ENCODE assay signal across 29 cellular contexts in genomic region chr15:27776501-27776900, GRCh38.
"Had no signal": no experiment of that assay in that cellular context is flagged by ENCODE, and none has a peak within 500 bp of the region (broad histone marks: within the 10 kb centered on the region; RNA-seq: fewer than 3 reads in every experiment).

No MANE protein-coding gene starts in this region.

- H3K4me3 Mint-ChIP-seq: activated CD8-positive, alpha-beta T cell treated with anti-CD3 and anti-CD28 coated beads for 36 hours; activated naive CD8-positive, alpha-beta T cell; activated T-cell treated with anti-CD3 and anti-CD28 coated beads, Interleukin-2, amount 50 U/mL, for 4 hours; activated T-helper 17 cell treated with anti-CD3 and anti-CD28 coated beads, Interleukin-2, amount 50 U/mL, for 72 hours; effector memory CD8-positive, alpha-beta T cell had no signal

- FAIRE-seq: astrocyte, bronchial epithelial cell, colon, endothelial cell of umbilical vein, frontal cortex had no signal

- ATAC-seq: activated CD8-positive, alpha-beta T cell treated with anti-CD3 and anti-CD28 coated beads for 36 hours; activated T-cell treated with anti-CD3 and anti-CD28 coated beads, Interleukin-2, amount 50 U/mL, for 4 hours; activated T-helper 17 cell treated with anti-CD3 and anti-CD28 coated beads, Interleukin-2, amount 50 U/mL, for 72 hours; effector memory CD8-positive, alpha-beta T cell had no signal

- H3K27ac Mint-ChIP-seq: activated CD8-positive, alpha-beta T cell treated with anti-CD3 and anti-CD28 coated beads for 36 hours; activated naive CD8-positive, alpha-beta T cell; activated T-helper 17 cell treated with anti-CD3 and anti-CD28 coated beads, Interleukin-2, amount 50 U/mL, for 72 hours; effector memory CD8-positive, alpha-beta T cell had no signal

- H3K36me3 ChIP-seq: brain microvascular endothelial cell had no signal

- H3K4me1 Mint-ChIP-seq: activated T-helper 17 cell treated with anti-CD3 and anti-CD28 coated beads, Interleukin-2, amount 50 U/mL, for 72 hours had no signal

- DNase-seq: activated CD4-positive, alpha-beta T cell treated with anti-CD3 and anti-CD28 coated beads for 4 hours; activated CD4-positive, alpha-beta T cell treated with anti-CD3 and anti-CD28 coated beads, Interleukin-2, amount 50 U/mL, for 1 hour; activated CD4-positive, alpha-beta T cell treated with anti-CD3 and anti-CD28 coated beads, Interleukin-2, amount 50 U/mL, for 48 hours; activated CD4-positive, CD25-positive, alpha-beta regulatory T cell; activated CD4-positive, CD25-positive, alpha-beta regulatory T cell treated with anti-CD3 and anti-CD28 coated beads, Interleukin-2, amount 50 U/mL, for 72 hours; activated CD8-positive, alpha-beta memory T cell treated with anti-CD3 and anti-CD28 coated beads for 24 hours; activated CD8-positive, alpha-beta T cell treated with anti-CD3 and anti-CD28 coated beads for 36 hours; activated effector memory CD4-positive, alpha-beta T cell treated with Interleukin-2 at 50 U/mL for 16 hours; activated gamma-delta T cell treated with Interleukin-2 at 50 U/mL for 16 hours; activated naive CD4-positive, alpha-beta T cell treated with anti-CD3 and anti-CD28 coated beads, Interleukin-2, amount 50 U/mL, for 16 hours; activated naive CD4-positive, alpha-beta T cell treated with Interleukin-2 at 50 U/mL for 16 hours; activated T-cell treated with anti-CD3 and anti-CD28 coated beads, Interleukin-2, amount 50 U/mL, for 4 hours; amniotic stem cell; anterior cingulate cortex; brain microvascular endothelial cell; cortex of kidney; dermis blood vessel endothelial cell; effector CD4-positive, alpha-beta T cell; effector memory CD8-positive, alpha-beta T cell; foreskin fibroblast; T-helper 2 cell had no signal

- H3K27ac ChIP-seq: brain microvascular endothelial cell, epithelial cell of prostate had no signal

- H3K36me3 Mint-ChIP-seq: activated naive CD8-positive, alpha-beta T cell had no signal

- H3K27me3 Mint-ChIP-seq: activated naive CD8-positive, alpha-beta T cell; effector memory CD8-positive, alpha-beta T cell had no signal

- H3K9me3 Mint-ChIP-seq: activated CD8-positive, alpha-beta T cell treated with anti-CD3 and anti-CD28 coated beads for 36 hours had no signal

- H3K27me3 ChIP-seq: brain microvascular endothelial cell had no signal
